11 cellular contexts compared by ENCODE assay signal in genomic region chr7:28708458-28708951, GRCh38.
DNase-seq lines count a peak whose midpoint lies in the region; ATAC-seq and TF ChIP-seq lines count a peak whose summit lies in the region.
"Had no signal": no experiment of that assay in that cellular context is flagged by ENCODE, and none has a peak within 500 bp of the region (broad histone marks: within the 10 kb centered on the region; RNA-seq: fewer than 3 reads in every experiment).

No MANE protein-coding gene starts in this region.

- H3K9me3 ChIP-seq in neural progenitor cell (ENCODE audit: low read depth) (no peaks in the 10 kb centered on the region), vagina (no peaks in the 10 kb centered on the region)
- H3K9me3 ChIP-seq: testis had no signal

- no peak overlapping the region for H3K27ac ChIP-seq in neural progenitor cell
- peak overlapping the region; percentile 56 for H3K27ac ChIP-seq in vagina
- H3K27ac ChIP-seq: testis had no signal

- no peaks in the 10 kb centered on the region for H3K79me2 ChIP-seq in neural progenitor cell (ENCODE audit: low read depth)

- intact Hi-C loops in vagina (cut with DNase I), result no loop called here

- peaks cover 16% of the 10 kb centered on the region for H3K4me1 ChIP-seq in neural progenitor cell
- peaks cover 24% of the 10 kb centered on the region for H3K4me1 ChIP-seq in vagina
- H3K4me1 ChIP-seq: testis had no signal

- H3K36me3 Mint-ChIP-seq in neural progenitor cell, result no peaks in the 10 kb centered on the region
- H3K36me3 Mint-ChIP-seq in activated naive CD4-positive, alpha-beta T cell treated with anti-CD3 and anti-CD28 coated beads, Interleukin-2, amount 50 U/mL, for 72 hours, result no peaks in the 10 kb centered on the region

- peak overlapping the region; percentile 97 for H3K27ac Mint-ChIP-seq in neural progenitor cell
- H3K27ac Mint-ChIP-seq in activated naive CD4-positive, alpha-beta T cell treated with anti-CD3 and anti-CD28 coated beads, Interleukin-2, amount 50 U/mL, for 72 hours, result no peak overlapping the region
- H3K27ac Mint-ChIP-seq: T-helper 1 cell treated with Interleukin-12 subunit alpha and Interleukin-12 subunit beta and Interleukin-4 antibody, amounts not matched to agents 30 μg/mL and 1 μg/mL, for 36 hours had no signal

- TF ChIP-seq POLR2A in vagina (IDR thresholded peaks at IDR 0.05), result no peak

- TF ChIP-seq CTCF in fibroblast of the aortic adventitia (IDR thresholded peaks at IDR 0.05; ENCODE audit: insufficient read depth, low read length) (no peak), neural progenitor cell (IDR thresholded peaks at IDR 0.05) (no peak), vagina (IDR thresholded peaks at IDR 0.05) (no peak)

- no peak for ATAC-seq in activated naive CD4-positive, alpha-beta T cell treated with anti-CD3 and anti-CD28 coated beads, Interleukin-2, amount 50 U/mL, for 72 hours

- H4K20me1 ChIP-seq in neural progenitor cell (ENCODE audit: low read depth), result no peaks in the 10 kb centered on the region

- no peaks in the 10 kb centered on the region for H3F3A ChIP-seq in neural progenitor cell (ENCODE audit: low read depth)

- H3K27me3 Mint-ChIP-seq in neural progenitor cell (ENCODE audit: insufficient read depth, low read depth), result peaks cover 3% of the 10 kb centered on the region

- peak overlapping the region; percentile 26 for H3K4me3 ChIP-seq in fibroblast of the aortic adventitia (ENCODE audit: low read depth, low read length)
- no peak overlapping the region for H3K4me3 ChIP-seq in neural progenitor cell
- H3K4me3 ChIP-seq in vagina, result peak overlapping the region; percentile 23 to 40
- H3K4me3 ChIP-seq: testis had no signal

- H3K36me3 ChIP-seq in neural progenitor cell (no peaks in the 10 kb centered on the region), vagina (no peaks in the 10 kb centered on the region)

- no peak overlapping the region for H3K9ac ChIP-seq in neural progenitor cell

- H3K4me1 Mint-ChIP-seq in neural progenitor cell, result peaks cover 38% of the 10 kb centered on the region

- peak overlapping the region; percentile 80 for H2AFZ ChIP-seq in neural progenitor cell (replicated peaks)

- DNase-seq in NCI-H82 (lab: John Stamatoyannopoulos, UW), result peak; percentile 42
- DNase-seq in NCI-H82 treated with DMSO at 0.1 percent for 48 hours (lab: John Stamatoyannopoulos, UW; ENCODE audit: unreplicated experiment), result no peak
- DNase-seq in fibroblast of the aortic adventitia (ENCODE audit: low read depth), result peak; percentile 15
- DNase-seq in neural progenitor cell (ENCODE audit: low spot score), result peak; percentile 57
- no peak for DNase-seq in vagina (ENCODE audit: extremely low spot score in 2 of 2)
- DNase-seq in activated naive CD4-positive, alpha-beta T cell treated with anti-CD3 and anti-CD28 coated beads, Interleukin-2, amount 50 U/mL, for 72 hours (ENCODE audit: low spot score in 2 of 2), result no peak
- no peak for DNase-seq in NK-92 treated with Interleukin-12 subunit alpha and Interleukin-12 subunit beta, amount 100 ng/mL, for 24 hours (lab: John Stamatoyannopoulos, UW)
- DNase-seq in NCI-H2029 (lab: John Stamatoyannopoulos, UW), result no peak
- DNase-seq: activated T-cell treated with anti-CD3 and anti-CD28 coated beads for 4 hours, testis had no signal

- H3K27me3 ChIP-seq in neural progenitor cell (no peaks in the 10 kb centered on the region), vagina (no peaks in the 10 kb centered on the region)
- H3K27me3 ChIP-seq: testis had no signal

- H3K4me2 ChIP-seq in neural progenitor cell, result peak overlapping the region; percentile 46

- H3K4me3 Mint-ChIP-seq in neural progenitor cell, result peak overlapping the region; percentile 76
- H3K4me3 Mint-ChIP-seq: T-helper 1 cell treated with Interleukin-12 subunit alpha and Interleukin-12 subunit beta and Interleukin-4 antibody, amounts not matched to agents 30 μg/mL and 1 μg/mL, for 36 hours had no signal

- H3K9me3 Mint-ChIP-seq in neural progenitor cell, result no peaks in the 10 kb centered on the region
- H3K9me3 Mint-ChIP-seq in activated naive CD4-positive, alpha-beta T cell treated with anti-CD3 and anti-CD28 coated beads, Interleukin-2, amount 50 U/mL, for 72 hours, result no peaks in the 10 kb centered on the region
- H3K9me3 Mint-ChIP-seq: T-helper 1 cell treated with Interleukin-12 subunit alpha and Interleukin-12 subunit beta and Interleukin-4 antibody, amounts not matched to agents 30 μg/mL and 1 μg/mL, for 36 hours had no signal

Comparison
In these comparisons a context has a peak if more than half of its experiments do, and no peak if none do; other contexts are left out.
1. DNase-seq: peak in NCI-H82 (single experiment), fibroblast of the aortic adventitia (single experiment) and neural progenitor cell (single experiment); none in NCI-H82 treated with DMSO at 0.1 percent for 48 hours (single experiment), vagina (0 of 2), activated naive CD4-positive, alpha-beta T cell treated with anti-CD3 and anti-CD28 coated beads, Interleukin-2, amount 50 U/mL, for 72 hours (0 of 2), NK-92 treated with Interleukin-12 subunit alpha and Interleukin-12 subunit beta, amount 100 ng/mL, for 24 hours (single experiment) and NCI-H2029 (single experiment).